1 cellular context compared by ENCODE assay signal in genomic region chr2:233063976-233064411, GRCh38.
A peak's percentile ranks its signal among the peaks of the same experiment; 100 is the strongest.
TF ChIP-seq lines count a peak whose summit lies in the region.

No MANE protein-coding gene starts in this region.

TF ChIP-seq in HepG2, 621 proteins besides CTCF, POLR2A, EP300 and RAD21 (continued from another document and continues in another):
- TF ChIP-seq ZNF687 (CRISPR knock-in tag; IDR thresholded peaks at IDR 0.05) (peak; percentile 5; the same call in 1 of the 2 replicates), ZNF567 (CRISPR knock-in tag; IDR thresholded peaks at IDR 0.05; ENCODE audit: borderline replicate concordance) (no peak), ZNF784 (CRISPR knock-in tag; IDR thresholded peaks at IDR 0.05; ENCODE audit: borderline replicate concordance) (no peak; the same call in 1 of the 2 replicates), GTF3A (CRISPR knock-in tag; conservative IDR thresholded peaks at IDR 0.05) (no peak), USF2 (IDR thresholded peaks at IDR 0.05; ENCODE audit: low read depth, low read length) (no peak), USF2 (CRISPR knock-in tag; IDR thresholded peaks at IDR 0.05; ENCODE audit: borderline replicate concordance) (no peak), XBP1 (CRISPR knock-in tag; IDR thresholded peaks at IDR 0.05) (no peak), ZNF362 (CRISPR knock-in tag; IDR thresholded peaks at IDR 0.05; ENCODE audit: borderline replicate concordance) (no peak), ARID3A (IDR thresholded peaks at IDR 0.05; ENCODE audit: low read depth, low read length) (no peak), FUBP1 (CRISPR knock-in tag; IDR thresholded peaks at IDR 0.05; ENCODE audit: borderline replicate concordance) (no peak), HOXD1 (CRISPR knock-in tag; IDR thresholded peaks at IDR 0.05) (no peak), ZNF883 (CRISPR knock-in tag; IDR thresholded peaks at IDR 0.05; ENCODE audit: not compliant biosample characterization) (no peak), MED1 (CRISPR knock-in tag; IDR thresholded peaks at IDR 0.05) (no peak), ZNF569 (CRISPR knock-in tag; IDR thresholded peaks at IDR 0.05; ENCODE audit: borderline replicate concordance) (no peak), FIP1L1 (IDR thresholded peaks at IDR 0.05; ENCODE audit: borderline replicate concordance, insufficient read depth, low read depth, low read length) (no peak), ZNF383 (CRISPR knock-in tag; IDR thresholded peaks at IDR 0.05; ENCODE audit: borderline replicate concordance) (no peak), SSRP1 (CRISPR knock-in tag; IDR thresholded peaks at IDR 0.05) (0 out of 2 replicates have a peak, but pooled peaks have one; percentile 25), ARNT (IDR thresholded peaks at IDR 0.05) (no peak), ZBTB43 (CRISPR knock-in tag; conservative IDR thresholded peaks at IDR 0.05) (no peak), FOXK1 (CRISPR knock-in tag; IDR thresholded peaks at IDR 0.05; ENCODE audit: borderline replicate concordance, low read depth) (peak; percentile 29; the same call in 1 of the 2 replicates), HMG20A (CRISPR knock-in tag; IDR thresholded peaks at IDR 0.05; ENCODE audit: borderline replicate concordance) (no peak), NAIF1 (CRISPR knock-in tag; IDR thresholded peaks at IDR 0.05; ENCODE audit: borderline replicate concordance) (no peak), HNRNPK (IDR thresholded peaks at IDR 0.05; ENCODE audit: low read depth, low read length, poor library complexity, severe bottlenecking) (no peak), SNRNP70 (IDR thresholded peaks at IDR 0.05; ENCODE audit: low read depth, low read length) (no peak), ZSCAN22 (CRISPR knock-in tag; IDR thresholded peaks at IDR 0.05) (no peak), EED (CRISPR knock-in tag; IDR thresholded peaks at IDR 0.05) (no peak), ZNF660 (CRISPR knock-in tag; IDR thresholded peaks at IDR 0.05; ENCODE audit: borderline replicate concordance, low read depth) (no peak), ZBTB49 (CRISPR knock-in tag; IDR thresholded peaks at IDR 0.05; ENCODE audit: borderline replicate concordance) (no peak), DNMT3B (CRISPR knock-in tag; conservative IDR thresholded peaks at IDR 0.05) (no peak), ZNF331 (CRISPR knock-in tag; IDR thresholded peaks at IDR 0.05) (no peak), CREM (IDR thresholded peaks at IDR 0.05) (no peak), CREM (CRISPR knock-in tag; IDR thresholded peaks at IDR 0.05) (no peak), ZNF879 (CRISPR knock-in tag; IDR thresholded peaks at IDR 0.05) (0 out of 2 replicates have a peak, but pooled peaks have one; percentile 50), ERF (CRISPR knock-in tag; IDR thresholded peaks at IDR 0.05) (no peak), SMAD3 (CRISPR knock-in tag; IDR thresholded peaks at IDR 0.05) (no peak), NR3C1 (CRISPR knock-in tag; IDR thresholded peaks at IDR 0.05) (no peak), MYNN (CRISPR knock-in tag; IDR thresholded peaks at IDR 0.05; ENCODE audit: low read depth) (no peak), ZMAT3 (CRISPR knock-in tag; conservative IDR thresholded peaks at IDR 0.05) (peak; percentile 25; the same call in 1 of the 2 replicates), RFXAP (CRISPR knock-in tag; IDR thresholded peaks at IDR 0.05; ENCODE audit: borderline replicate concordance) (no peak), BORCS8-MEF2B (CRISPR knock-in tag; IDR thresholded peaks at IDR 0.05) (no peak), CEBPB (IDR thresholded peaks at IDR 0.05; ENCODE audit: borderline replicate concordance, low read depth, low read length) (peak; percentile 92), ZNF547 (CRISPR knock-in tag; IDR thresholded peaks at IDR 0.05) (peak; percentile 19; the same call in 1 of the 2 replicates), ZFP1 (CRISPR knock-in tag; IDR thresholded peaks at IDR 0.05) (no peak), GMEB1 (CRISPR knock-in tag; IDR thresholded peaks at IDR 0.05; ENCODE audit: borderline replicate concordance) (0 out of 2 replicates have a peak, but pooled peaks have one; percentile 11), ZNF619 (CRISPR knock-in tag; IDR thresholded peaks at IDR 0.05) (no peak), ZNF562 (CRISPR knock-in tag; IDR thresholded peaks at IDR 0.05; ENCODE audit: borderline replicate concordance) (no peak), ZNF20 (CRISPR knock-in tag; IDR thresholded peaks at IDR 0.05) (no peak), ZNF546 (CRISPR knock-in tag; conservative IDR thresholded peaks at IDR 0.05) (no peak), ZNF232 (CRISPR knock-in tag; IDR thresholded peaks at IDR 0.05; ENCODE audit: borderline replicate concordance) (no peak), MAF1 (CRISPR knock-in tag; IDR thresholded peaks at IDR 0.05; ENCODE audit: borderline replicate concordance) (no peak), ZBTB7B (CRISPR knock-in tag; IDR thresholded peaks at IDR 0.05) (peak; percentile 29; the same call in 1 of the 2 replicates), ZNF30 (CRISPR knock-in tag; IDR thresholded peaks at IDR 0.05) (no peak), ZMYM2 (CRISPR knock-in tag; IDR thresholded peaks at IDR 0.05) (peak; percentile 24; the same call in 1 of the 2 replicates), HDAC2 (CRISPR knock-in tag; IDR thresholded peaks at IDR 0.05) (no peak), ZFP62 (CRISPR knock-in tag; IDR thresholded peaks at IDR 0.05) (no peak)
